ENCODE assay signal across 28 cellular contexts in genomic region chr2:49903471-49903870, GRCh38.
"Had no signal": no experiment of that assay in that cellular context is flagged by ENCODE, and none has a peak within 500 bp of the region (broad histone marks: within the 10 kb centered on the region; RNA-seq: fewer than 3 reads in every experiment).

No MANE protein-coding gene starts in this region.

- H3K36me3 Mint-ChIP-seq: naive thymus-derived CD8-positive, alpha-beta T cell; stimulated activated memory B cell treated with anti-CD40 and anti-IgM and Interleukin-4, amounts not matched to agents 10 μg/mL and 1 μg/mL and 100 μg/mL, for 72 hours; type B pancreatic cell had no signal

- DNase-seq: hypothalamus; immature natural killer cell; kidney; left colon; left lung; lower lobe of right lung; mammary epithelial cell; mesenchymal stem cell; midbrain; mucosa of descending colon; naive thymus-derived CD8-positive, alpha-beta T cell; nephron progenitor cell; ovary; right lobe of liver; stimulated activated CD4-positive, alpha-beta T cell treated with anti-CD3 and anti-CD28 coated beads, Interleukin-1b, Interleukin-23, amount 100 ng/mL, for 48 hours; stimulated activated CD4-positive, alpha-beta T cell treated with anti-CD3 and anti-CD28 coated beads, Interleukin-2, amount 100 ng/mL, for 48 hours; stimulated activated CD4-positive, alpha-beta T cell treated with anti-CD3 and anti-CD28 coated beads, Interleukin-4, amount 100 ng/mL, for 4 hours; stimulated activated CD8-positive, alpha-beta memory T cell treated with anti-CD3 and anti-CD28 coated beads, Interleukin-4, amount 100 ng/mL, for 48 hours; stimulated activated naive CD4-positive, alpha-beta T cell treated with Interleukin-2 at 50 U/mL for 16 hours; stimulated activated naive CD8-positive, alpha-beta T cell treated with anti-CD3 and anti-CD28 coated beads, Interleukin-15, amount 100 ng/mL, for 72 hours; substantia nigra; uterus had no signal

- H3K4me2 ChIP-seq: smooth muscle cell had no signal

- H3K9me3 Mint-ChIP-seq: nephron progenitor cell; stimulated activated memory B cell treated with anti-CD40 and anti-IgM and Interleukin-4, amounts not matched to agents 10 μg/mL and 1 μg/mL and 100 μg/mL, for 72 hours; type B pancreatic cell had no signal

- H3K4me1 ChIP-seq: left lung, lower lobe of right lung, right atrium auricular region, right lobe of liver, tibial nerve, uterus had no signal

- H3K4me1 Mint-ChIP-seq: immature natural killer cell; naive thymus-derived CD8-positive, alpha-beta T cell; nephron progenitor cell; stimulated activated memory B cell treated with anti-CD40 and anti-IgM and Interleukin-4, amounts not matched to agents 10 μg/mL and 1 μg/mL and 100 μg/mL, for 72 hours; stimulated activated naive CD8-positive, alpha-beta T cell treated with anti-CD3 and anti-CD28 coated beads, Interleukin-15, amount 100 ng/mL, for 72 hours had no signal

- H3K27me3 ChIP-seq: left lung, ovary, right atrium auricular region, right lobe of liver, tibial nerve, uterus had no signal

- H3K36me3 ChIP-seq: left lung, lower lobe of right lung, ovary, right atrium auricular region, right lobe of liver, tibial nerve, uterus had no signal

- H3K9me3 ChIP-seq: left lung, lower lobe of right lung, mucosa of descending colon, ovary, right atrium auricular region, right lobe of liver, tibial nerve, uterus had no signal

- H3K27ac ChIP-seq: left lung, lower lobe of right lung, ovary, right atrium auricular region, right lobe of liver, tibial nerve, uterus had no signal

- ATAC-seq: left colon; left lung; lower lobe of right lung; mucosa of descending colon; naive thymus-derived CD8-positive, alpha-beta T cell; right lobe of liver; stimulated activated memory B cell treated with anti-CD40 and anti-IgM and Interleukin-4, amounts not matched to agents 10 μg/mL and 1 μg/mL and 100 μg/mL, for 72 hours; stimulated activated naive CD8-positive, alpha-beta T cell treated with anti-CD3 and anti-CD28 coated beads, Interleukin-15, amount 100 ng/mL, for 72 hours had no signal

- H3K27me3 Mint-ChIP-seq: naive thymus-derived CD8-positive, alpha-beta T cell; stimulated activated memory B cell treated with anti-CD40 and anti-IgM and Interleukin-4, amounts not matched to agents 10 μg/mL and 1 μg/mL and 100 μg/mL, for 72 hours; stimulated activated naive CD8-positive, alpha-beta T cell treated with anti-CD3 and anti-CD28 coated beads, Interleukin-15, amount 100 ng/mL, for 72 hours; type B pancreatic cell had no signal

- H3K27ac Mint-ChIP-seq: immature natural killer cell; naive thymus-derived CD8-positive, alpha-beta T cell; nephron progenitor cell; progenitor cell of endocrine pancreas; stimulated activated memory B cell treated with anti-CD40 and anti-IgM and Interleukin-4, amounts not matched to agents 10 μg/mL and 1 μg/mL and 100 μg/mL, for 72 hours; stimulated activated naive CD8-positive, alpha-beta T cell treated with anti-CD3 and anti-CD28 coated beads, Interleukin-15, amount 100 ng/mL, for 72 hours; type B pancreatic cell had no signal

- H3K4me3 Mint-ChIP-seq: immature natural killer cell; naive thymus-derived CD8-positive, alpha-beta T cell; nephron progenitor cell; stimulated activated memory B cell treated with anti-CD40 and anti-IgM and Interleukin-4, amounts not matched to agents 10 μg/mL and 1 μg/mL and 100 μg/mL, for 72 hours; stimulated activated naive CD8-positive, alpha-beta T cell treated with anti-CD3 and anti-CD28 coated beads, Interleukin-15, amount 100 ng/mL, for 72 hours; type B pancreatic cell had no signal

- H3K4me3 ChIP-seq: left lung, lower lobe of right lung, mucosa of descending colon, ovary, right atrium auricular region, right lobe of liver, smooth muscle cell, tibial nerve, uterus had no signal
